Comparison of ENCODE assay signal across 8 cellular contexts in genomic region chr11:65422104-65422632, GRCh38. TPM values are rescaled to one million over a fixed set of nuclear protein-coding genes. Genes with fewer than 3 reads are reported as not detected.
DNase-seq lines count a peak whose midpoint lies in the region; ATAC-seq and TF ChIP-seq lines count a peak whose summit lies in the region.

No MANE protein-coding gene starts in this region.

- H3K4me3 ChIP-seq in ACC112 (ENCODE audit: low read depth, low read length): peak overlapping the region; percentile 94
- H3K4me3 ChIP-seq in Karpas-422 (ENCODE audit: low read length): peak overlapping the region; percentile 84

- peak; percentile 98 for DNase-seq in Karpas-422
- peak; percentile 96 to 98 for DNase-seq in activated naive CD4-positive, alpha-beta T cell treated with anti-CD3 and anti-CD28 coated beads, Interleukin-2, amount 50 U/mL, for 72 hours (ENCODE audit: low spot score in 2 of 2)
- DNase-seq in glomerular visceral epithelial cell (ENCODE audit: extremely low spot score): peak; percentile 97
- peak; percentile 90 for DNase-seq in omental fat pad (ENCODE audit: low spot score)
- peak; percentile 93 for DNase-seq in superior temporal gyrus (ENCODE audit: extremely low spot score)

- H3K27me3 ChIP-seq in ACC112 (ENCODE audit: insufficient read depth, low read length) (no peaks in the 10 kb centered on the region), Karpas-422 (ENCODE audit: low read length) (no peaks in the 10 kb centered on the region)

- H3K36me3 ChIP-seq in ACC112 (ENCODE audit: insufficient read depth, low read length): peaks cover 43% of the 10 kb centered on the region
- H3K36me3 ChIP-seq in Karpas-422 (ENCODE audit: insufficient read depth, low read length): no peaks in the 10 kb centered on the region

- peaks cover 34% of the 10 kb centered on the region for H3K4me1 ChIP-seq in ACC112 (ENCODE audit: control insufficient read depth, insufficient read depth, low read length, unreplicated experiment)
- peaks cover 91% of the 10 kb centered on the region for H3K4me1 ChIP-seq in Karpas-422 (ENCODE audit: low read length)

- peak overlapping the region; percentile 78 for H3K4me2 ChIP-seq in Karpas-422 (ENCODE audit: low read depth, low read length, poor library complexity, severe bottlenecking)

- H3K79me2 ChIP-seq in ACC112 (ENCODE audit: control insufficient read depth, insufficient read depth, low read length, unreplicated experiment) (peaks cover 80% of the 10 kb centered on the region), Karpas-422 (ENCODE audit: low read length) (peaks cover 40% of the 10 kb centered on the region)

- H2AFZ ChIP-seq in ACC112 (ENCODE audit: low read length, unreplicated experiment) (no peak overlapping the region), Karpas-422 (ENCODE audit: low read length) (peak overlapping the region; percentile 61)

- H3K27ac ChIP-seq in ACC112 (ENCODE audit: low read depth, low read length) (peak overlapping the region; percentile 99), Karpas-422 (ENCODE audit: low read length) (peak overlapping the region; percentile 97)

- H3K9me3 Mint-ChIP-seq in activated naive CD4-positive, alpha-beta T cell treated with anti-CD3 and anti-CD28 coated beads, Interleukin-2, amount 50 U/mL, for 72 hours: peaks cover 0 to 10% of the 10 kb centered on the region in 2 donors

- H3K36me3 Mint-ChIP-seq in activated naive CD4-positive, alpha-beta T cell treated with anti-CD3 and anti-CD28 coated beads, Interleukin-2, amount 50 U/mL, for 72 hours: peaks cover 49 to 64% of the 10 kb centered on the region in 2 donors

- peaks cover 28% of the 10 kb centered on the region for H4K20me1 ChIP-seq in Karpas-422 (ENCODE audit: insufficient read depth, low read depth, low read length)

- ATAC-seq in GM19025 (IDR thresholded peaks at IDR 0.05; ENCODE audit: low read depth, unreplicated experiment) (peak; percentile 17), SK-N-SH treated with all-trans-retinoic acid at 6 μM for 48 hours (peak; percentile 1), omental fat pad (ENCODE audit: low FRiP score) (peak; percentile 3)
- peak; percentile 7 to 20 for ATAC-seq in activated naive CD4-positive, alpha-beta T cell treated with anti-CD3 and anti-CD28 coated beads, Interleukin-2, amount 50 U/mL, for 72 hours

- TF ChIP-seq CTCF in omental fat pad (IDR thresholded peaks at IDR 0.05): no peak

- peak overlapping the region; percentile 99 to 100 for H3K27ac Mint-ChIP-seq in activated naive CD4-positive, alpha-beta T cell treated with anti-CD3 and anti-CD28 coated beads, Interleukin-2, amount 50 U/mL, for 72 hours

- H3K9me3 ChIP-seq in Karpas-422 (ENCODE audit: low read length): no peaks in the 10 kb centered on the region

- no peaks in the 10 kb centered on the region for H3K9me2 ChIP-seq in Karpas-422 (replicated peaks; ENCODE audit: insufficient read depth, low read length)

- peak overlapping the region; percentile 96 for H3K9ac ChIP-seq in Karpas-422 (ENCODE audit: low read length)

TF ChIP-seq in SK-N-SH treated with all-trans-retinoic acid at 6 μM for 48 hours, 23 proteins besides CTCF, POLR2A, EP300 and RAD21:
- TF ChIP-seq GLIS3 (CRISPR knock-in tag; IDR thresholded peaks at IDR 0.05) (no peak), ZC3H10 (CRISPR knock-in tag; IDR thresholded peaks at IDR 0.05) (0 out of 2 replicates have a peak, but pooled peaks have one; percentile 11), PPARA (CRISPR knock-in tag; IDR thresholded peaks at IDR 0.05; ENCODE audit: borderline replicate concordance) (no peak), ZFP3 (CRISPR knock-in tag; IDR thresholded peaks at IDR 0.05) (peak; percentile 74), SNAI2 (CRISPR knock-in tag; IDR thresholded peaks at IDR 0.05) (0 out of 2 replicates have a peak, but pooled peaks have one; percentile 73), ZNF8 (CRISPR knock-in tag; IDR thresholded peaks at IDR 0.05) (no peak), TOX (CRISPR knock-in tag; IDR thresholded peaks at IDR 0.05; ENCODE audit: borderline replicate concordance) (no peak), CSRNP3 (CRISPR knock-in tag; IDR thresholded peaks at IDR 0.05) (no peak), ZNF565 (CRISPR knock-in tag; conservative IDR thresholded peaks at IDR 0.05; ENCODE audit: low read depth) (peak; percentile 84; the same call in 1 of the 2 replicates), RARB (CRISPR knock-in tag; IDR thresholded peaks at IDR 0.05) (peak; percentile 53; the same call in 1 of the 2 replicates), CSDC2 (CRISPR knock-in tag; IDR thresholded peaks at IDR 0.05) (0 out of 2 replicates have a peak, but pooled peaks have one; percentile 43), POU6F1 (CRISPR knock-in tag; IDR thresholded peaks at IDR 0.05; ENCODE audit: borderline replicate concordance, low read depth) (no peak)

RNA-seq across cellular contexts. Expression of gene NEAT1, which starts 0.4 kb away (rescaled TPM):
- total RNA-seq in Karpas-422 (2014; rRNA removed; shearing (Covaris generic); ENCODE audit: low replicate concordance): 36.5 and 74.7 TPM in 2 replicates
- 1,000 to 10,000 TPM in 1 of 2 donors, 100 to 1,000 TPM in 1; 836 to 2,329 TPM for total RNA-seq in activated naive CD4-positive, alpha-beta T cell treated with anti-CD3 and anti-CD28 coated beads, Interleukin-2, amount 50 U/mL, for 72 hours
- total RNA-seq in omental fat pad: 1,000 to 10,000 TPM in 1 of 4 donors, 100 to 1,000 TPM in 3; 447 to 1,169 (median 678) TPM

RNA-seq across cellular contexts. Expression of gene FRMD8, which starts 35.7 kb away (rescaled TPM):
- total RNA-seq in Karpas-422 (2014; rRNA removed; shearing (Covaris generic); ENCODE audit: low replicate concordance): 48.5 and 102 TPM in 2 replicates
- 10 to 100 TPM; 39.7 to 53.4 TPM for total RNA-seq in activated naive CD4-positive, alpha-beta T cell treated with anti-CD3 and anti-CD28 coated beads, Interleukin-2, amount 50 U/mL, for 72 hours
- 10 to 100 TPM; 29.2 to 77.9 (median 58.9) TPM for total RNA-seq in omental fat pad

RNA-seq across cellular contexts. Expression of gene SLC25A45, which starts 39.7 kb away (rescaled TPM):
- 6.7 and 9.7 TPM in 2 replicates for total RNA-seq in Karpas-422 (2014; rRNA removed; shearing (Covaris generic); ENCODE audit: low replicate concordance)
- 10 to 100 TPM in 1 of 2 donors, 1 to 10 TPM in 1; 9.7 to 18.5 TPM for total RNA-seq in activated naive CD4-positive, alpha-beta T cell treated with anti-CD3 and anti-CD28 coated beads, Interleukin-2, amount 50 U/mL, for 72 hours
- 1 to 10 TPM; 4.1 to 9.2 (median 6.0) TPM for total RNA-seq in omental fat pad

Comparison
In these comparisons a context has a peak if more than half of its experiments do, and no peak if none do; other contexts are left out.
1. Peak in every context shown above with its lines: DNase-seq, ATAC-seq, H3K4me3 ChIP-seq and H3K27ac ChIP-seq.